ENCODE assay signal across 10 cellular contexts in genomic region chr1:201708691-201709090, GRCh38.
DNase-seq lines count a peak whose midpoint lies in the region; ATAC-seq and TF ChIP-seq lines count a peak whose summit lies in the region.
"Had no signal": no experiment of that assay in that cellular context is flagged by ENCODE, and none has a peak within 500 bp of the region (broad histone marks: within the 10 kb centered on the region; RNA-seq: fewer than 3 reads in every experiment).

No MANE protein-coding gene starts in this region.

- H3K9me3 ChIP-seq in neuronal stem cell (replicated peaks in 1 of 2; ENCODE audit: control insufficient read depth in 2 of 2, insufficient read depth in 1 of 2, low read depth in 1 of 2, low read length in 2 of 2), result no peaks in the 10 kb centered on the region

- H3K14ac ChIP-seq in neuronal stem cell (ENCODE audit: low read length), result no peak overlapping the region

- no peak overlapping the region for H3K4ac ChIP-seq in neuronal stem cell (ENCODE audit: low read length)

- no peak overlapping the region for H4K91ac ChIP-seq in neuronal stem cell (ENCODE audit: low read depth, low read length, poor library complexity)

- no peak overlapping the region for H3K4me3 ChIP-seq in neuronal stem cell (ENCODE audit: low read length in 2 of 2)
- H3K4me3 ChIP-seq: PC-9 had no signal

- H3K27ac ChIP-seq in caudate nucleus (ENCODE audit: low read depth, low read length), result peak overlapping the region; percentile 58
- H3K27ac ChIP-seq in neuronal stem cell (replicated peaks; ENCODE audit: low read length), result no peak overlapping the region
- peak overlapping the region; percentile 10 for H3K27ac ChIP-seq in substantia nigra (ENCODE audit: low read depth, low read length, poor library complexity, severe bottlenecking)
- H3K27ac ChIP-seq: KMS-11, PC-9 had no signal

- no peak overlapping the region for H2BK5ac ChIP-seq in neuronal stem cell (ENCODE audit: low read length)

- H3K4me3 Mint-ChIP-seq in HFFc6, result no peak overlapping the region

- peak overlapping the region; percentile 38 for H2AK5ac ChIP-seq in neuronal stem cell (ENCODE audit: low read depth, low read length)

- ATAC-seq in HG03196 (IDR thresholded peaks at IDR 0.05; ENCODE audit: unreplicated experiment), result no peak

- peaks cover 11% of the 10 kb centered on the region for H3K36me3 Mint-ChIP-seq in HFFc6 (ENCODE audit: low read depth)

- DNase-seq in HFFc6 (no peak), caudate nucleus (lab: John Stamatoyannopoulos, UW) (no peak), neuronal stem cell (ENCODE audit: low spot score) (no peak), substantia nigra (lab: John Stamatoyannopoulos, UW) (no peak), T1000 (lab: John Stamatoyannopoulos, UW) (no peak)
- no peak for DNase-seq in stimulated activated naive CD4-positive, alpha-beta T cell (lab: John Stamatoyannopoulos, UW)
- DNase-seq: DMS 273 treated with DMSO at 0.1 percent for 48 hours, PC-9 had no signal

- peaks cover 8% of the 10 kb centered on the region; the same call in 1 of the 2 replicates for H3K27me3 Mint-ChIP-seq in HFFc6 (ENCODE audit: insufficient read depth)

- no peak overlapping the region for H3K18ac ChIP-seq in neuronal stem cell (ENCODE audit: low read length)

- H3K4me1 ChIP-seq in neuronal stem cell (ENCODE audit: control insufficient read depth in 2 of 2, insufficient read depth in 1 of 2, low read depth in 1 of 2, low read length in 2 of 2), result peaks cover 17 to 24% of the 10 kb centered on the region in 2 donors

- no peaks in the 10 kb centered on the region for H3K27me3 ChIP-seq in neuronal stem cell (ENCODE audit: control insufficient read depth in 3 of 3, insufficient read depth in 3 of 3, low read depth in 1 of 3, low read length in 3 of 3)

- no peaks in the 10 kb centered on the region for H3K79me1 ChIP-seq in neuronal stem cell (ENCODE audit: low read depth, low read length)

- H3K9me3 Mint-ChIP-seq in HFFc6, result no peaks in the 10 kb centered on the region

- no peak overlapping the region for H3K4me2 ChIP-seq in neuronal stem cell (ENCODE audit: insufficient read depth, low read length, poor library complexity, severe bottlenecking)
- H3K4me2 ChIP-seq: PC-9 had no signal

- no peak overlapping the region for H3K23ac ChIP-seq in neuronal stem cell (ENCODE audit: low read depth, low read length, poor library complexity)

- H3K27ac Mint-ChIP-seq in HFFc6, result peak overlapping the region; percentile 100

- no peak overlapping the region for H2AFZ ChIP-seq in neuronal stem cell (ENCODE audit: low read length)
- H2AFZ ChIP-seq: PC-9 had no signal

- H2BK15ac ChIP-seq in neuronal stem cell (ENCODE audit: low read length), result no peak overlapping the region

- no peak overlapping the region for H2BK120ac ChIP-seq in neuronal stem cell (ENCODE audit: low read depth, low read length)

- TF ChIP-seq CTCF in HFFc6 (IDR thresholded peaks at IDR 0.05), result no peak

- peaks cover 0 to 13% of the 10 kb centered on the region in 2 donors for H3K36me3 ChIP-seq in neuronal stem cell (replicated peaks in 1 of 2; ENCODE audit: control insufficient read depth in 2 of 2, insufficient read depth in 2 of 2, low read length in 2 of 2)

- no peak overlapping the region for H4K8ac ChIP-seq in neuronal stem cell (ENCODE audit: low read depth, low read length)

- H3K4me1 Mint-ChIP-seq in HFFc6 (ENCODE audit: low read depth), result peaks cover 98% of the 10 kb centered on the region

- H3K9ac ChIP-seq in neuronal stem cell (ENCODE audit: low read depth, low read length, poor library complexity), result no peak overlapping the region
- H3K9ac ChIP-seq: KMS-11 had no signal

- no CpG with 5 or more reads among the region's 5 CpGs for WGBS in neuronal stem cell (ENCODE audit: extremely low coverage in 2 of 2, insufficient read length in 2 of 2, insufficient replicate concordance in 1 of 2), 2 donors

- no peak overlapping the region for H2BK12ac ChIP-seq in neuronal stem cell (ENCODE audit: low read length)
